In genomic region chr9:125085703-125086477, GRCh38 we compare ENCODE assay signal across 16 cellular contexts. TPM values are rescaled to one million over a fixed set of nuclear protein-coding genes. Genes with fewer than 3 reads are reported as not detected.
DNase-seq lines count a peak whose midpoint lies in the region; ATAC-seq and TF ChIP-seq lines count a peak whose summit lies in the region.
"Had no signal": no experiment of that assay in that cellular context is flagged by ENCODE, and none has a peak within 500 bp of the region (broad histone marks: within the 10 kb centered on the region; RNA-seq: fewer than 3 reads in every experiment).

No MANE protein-coding gene starts in this region.

- no peak for TF ChIP-seq POLR2A in thyroid gland (IDR thresholded peaks at IDR 0.05)

- no peak for TF ChIP-seq CTCF in left lung (IDR thresholded peaks at IDR 0.05)
- no peak for TF ChIP-seq CTCF in upper lobe of right lung (IDR thresholded peaks at IDR 0.05)
- TF ChIP-seq CTCF in thyroid gland (IDR thresholded peaks at IDR 0.05): no peak

- H3K4me1 Mint-ChIP-seq in T-helper 17 cell: peaks cover 8% of the 10 kb centered on the region

- peaks cover 8% of the 10 kb centered on the region for H3K36me3 Mint-ChIP-seq in T-helper 17 cell (ENCODE audit: low read depth)

- no peak overlapping the region for H3K27ac Mint-ChIP-seq in T-helper 17 cell

- no peaks in the 10 kb centered on the region for H3K36me3 ChIP-seq in left lung
- no peaks in the 10 kb centered on the region for H3K36me3 ChIP-seq in upper lobe of right lung
- H3K36me3 ChIP-seq in thyroid gland: no peaks in the 10 kb centered on the region

- H3K27me3 Mint-ChIP-seq in T-helper 17 cell: no peaks in the 10 kb centered on the region

- H3K4me3 ChIP-seq in right cardiac atrium (ENCODE audit: low read length): no peak overlapping the region
- H3K4me3 ChIP-seq in left lung: no peak overlapping the region
- no peak overlapping the region for H3K4me3 ChIP-seq in upper lobe of right lung
- H3K4me3 ChIP-seq in thyroid gland (replicated peaks in 1 of 3): no peak overlapping the region

- 73% methylated on average over 6 of the region's 6 CpGs for WGBS in right cardiac atrium
- WGBS in thyroid gland, 2 donors: 66 to 72% methylated on average over 6 of the region's 6 CpGs

- H3K4me3 Mint-ChIP-seq in T-helper 17 cell: no peak overlapping the region

- ATAC-seq in left ventricle myocardium superior: peak; percentile 89
- ATAC-seq in right cardiac atrium: no peak
- ATAC-seq in left lung: peak; percentile 93
- ATAC-seq in upper lobe of right lung: peak; percentile 66
- ATAC-seq in T-helper 17 cell: no peak

- no peaks in the 10 kb centered on the region for H3K27me3 ChIP-seq in right cardiac atrium (ENCODE audit: control insufficient read depth, insufficient read depth)
- no peaks in the 10 kb centered on the region for H3K27me3 ChIP-seq in left lung
- H3K27me3 ChIP-seq in upper lobe of right lung: no peaks in the 10 kb centered on the region
- H3K27me3 ChIP-seq in thyroid gland: no peaks in the 10 kb centered on the region

- DNase-seq in NCI-H2029 (lab: John Stamatoyannopoulos, UW) (peak; percentile 12), NCI-H2029 treated with DMSO at 0.1 percent for 48 hours (lab: John Stamatoyannopoulos, UW) (no peak), left ventricle myocardium superior (no peak), right cardiac atrium (no peak), left lung (no peak), upper lobe of right lung (no peak), T-helper 17 cell (no peak), thyroid gland (no peak)
- DNase-seq: AML-193, KG1, MV-4-11, NCI-H2107, NCI-H446, RPMI8226 had no signal

- H3K4me1 ChIP-seq in right cardiac atrium (ENCODE audit: control insufficient read depth, insufficient read depth, low read length) (no peaks in the 10 kb centered on the region), left lung (no peaks in the 10 kb centered on the region), upper lobe of right lung (no peaks in the 10 kb centered on the region), thyroid gland (peaks cover 0 to 8% of the 10 kb centered on the region in 2 donors)

- intact Hi-C loops in left ventricle myocardium superior (cut with micrococcal nuclease): no loop called here
- intact Hi-C loops in right cardiac atrium (cut with DNase I): no loop called here
- intact Hi-C loops in left lung (cut with DNase I): no loop called here
- intact Hi-C loops in upper lobe of right lung (cut with DNase I): no loop called here
- intact Hi-C loops in thyroid gland (cut with DNase I): no loop called here

- H3K27ac ChIP-seq in right cardiac atrium (ENCODE audit: low read length): no peak overlapping the region
- no peak overlapping the region for H3K27ac ChIP-seq in left lung
- no peak overlapping the region for H3K27ac ChIP-seq in upper lobe of right lung
- no peak overlapping the region for H3K27ac ChIP-seq in thyroid gland
- H3K27ac ChIP-seq: 22Rv1, C4-2B had no signal

- H3K9me3 ChIP-seq in right cardiac atrium (ENCODE audit: control insufficient read depth, low read length) (no peaks in the 10 kb centered on the region), left lung (peaks cover 5 to 23% of the 10 kb centered on the region in 2 donors), upper lobe of right lung (no peaks in the 10 kb centered on the region), T-helper 17 cell (ENCODE audit: control insufficient read depth, low read length, poor library complexity, severe bottlenecking) (no peaks in the 10 kb centered on the region), thyroid gland (no peaks in the 10 kb centered on the region)

RNA-seq across cellular contexts. Expression of gene SCAI, which starts 57.4 kb away (rescaled TPM):
- 3.8 TPM for total RNA-seq in left ventricle myocardium superior
- total RNA-seq in right cardiac atrium: 1 to 10 TPM; 4.8 to 5.5 (median 4.9) TPM
- 1.9 TPM for polyA plus RNA-seq in right cardiac atrium
- 10 to 100 TPM; 12.7 to 22.7 TPM for total RNA-seq in left lung
- 14.9 TPM for total RNA-seq in upper lobe of right lung
- 10 to 100 TPM in 1 of 2 donors, 1 to 10 TPM in 1; 7.2 to 10.5 TPM for total RNA-seq in T-helper 17 cell
- 10 to 100 TPM; 10.4 to 13.4 (median 12.5) TPM for total RNA-seq in thyroid gland

Comparison
In these comparisons a context has a peak if more than half of its experiments do, and no peak if none do; other contexts are left out.
1. ATAC-seq: peak in left ventricle myocardium superior (single experiment), left lung (single experiment) and upper lobe of right lung (single experiment); none in right cardiac atrium (0 of 2) and T-helper 17 cell (single experiment).